Comparison of ENCODE assay signal across 11 cellular contexts in genomic region chr11:63491240-63491587, GRCh38. TPM values are rescaled to one million over a fixed set of nuclear protein-coding genes. Genes with fewer than 3 reads are reported as not detected.
DNase-seq lines count a peak whose midpoint lies in the region; ATAC-seq and TF ChIP-seq lines count a peak whose summit lies in the region.
"Had no signal": no experiment of that assay in that cellular context is flagged by ENCODE, and none has a peak within 500 bp of the region (broad histone marks: within the 10 kb centered on the region; RNA-seq: fewer than 3 reads in every experiment).

No MANE protein-coding gene starts in this region.

- H3K27ac Mint-ChIP-seq in activated CD4-positive, alpha-beta T cell treated with anti-CD3 and anti-CD28 coated beads, Interleukin-2, amount 10 ng/mL, durations not matched to agents 24 days and 14 days = no peak overlapping the region

- H3K27me3 ChIP-seq in mesendoderm (ENCODE audit: insufficient read depth, low read length, poor library complexity) (no peaks in the 10 kb centered on the region), thoracic aorta (replicated peaks; ENCODE audit: insufficient read depth) (no peaks in the 10 kb centered on the region)

- H3K18ac ChIP-seq in mesendoderm (ENCODE audit: low read length) = peak overlapping the region; percentile 94

- H2BK5ac ChIP-seq in mesendoderm (ENCODE audit: low read length) = peak overlapping the region; percentile 56

- ATAC-seq in thoracic aorta (ENCODE audit: insufficient number of reproducible peaks, low FRiP score, low read depth) (no peak), HG02852 (IDR thresholded peaks at IDR 0.05; ENCODE audit: unreplicated experiment) (no peak), HG03175 (IDR thresholded peaks at IDR 0.05; ENCODE audit: unreplicated experiment) (no peak)

- H3K9me3 ChIP-seq in thoracic aorta = no peaks in the 10 kb centered on the region

- H3K27ac ChIP-seq in coronary artery (peak overlapping the region in 1 of 2 donors; percentile 56), mesendoderm (ENCODE audit: low read depth, low read length) (peak overlapping the region; percentile 93), thoracic aorta (peak overlapping the region in 1 of 2 donors; percentile 56)
- H3K27ac ChIP-seq: SK-N-MC had no signal

- H3K4me1 ChIP-seq in mesendoderm (ENCODE audit: control insufficient read depth, low read depth, low read length) (no peaks in the 10 kb centered on the region), thoracic aorta (ENCODE audit: control insufficient read depth in 1 of 2, low read depth in 2 of 2) (peaks cover 6 to 13% of the 10 kb centered on the region in 2 donors)

- intact Hi-C loops in activated CD4-positive, alpha-beta T cell treated with anti-CD3 and anti-CD28 coated beads, Interleukin-2, amount 10 ng/mL, durations not matched to agents 24 days and 14 days (cut with micrococcal nuclease) = no loop called here

- peaks cover 68% of the 10 kb centered on the region for H3K27me3 Mint-ChIP-seq in activated CD4-positive, alpha-beta T cell treated with anti-CD3 and anti-CD28 coated beads, Interleukin-2, amount 10 ng/mL, durations not matched to agents 24 days and 14 days

- no peaks in the 10 kb centered on the region for H3K36me3 Mint-ChIP-seq in activated CD4-positive, alpha-beta T cell treated with anti-CD3 and anti-CD28 coated beads, Interleukin-2, amount 10 ng/mL, durations not matched to agents 24 days and 14 days (ENCODE audit: low read depth)

- H3K36me3 ChIP-seq in mesendoderm (ENCODE audit: control insufficient read depth, insufficient read depth, low read length) = no peaks in the 10 kb centered on the region
- H3K36me3 ChIP-seq in thoracic aorta = no peaks in the 10 kb centered on the region

- no peak for DNase-seq in activated CD4-positive, alpha-beta T cell treated with anti-CD3 and anti-CD28 coated beads, Interleukin-2, amount 10 ng/mL, durations not matched to agents 24 days and 14 days
- DNase-seq in activated CD4-positive, alpha-beta T cell treated with anti-CD3 and anti-CD28 coated beads, Interleukin-2, amount 50 U/mL, for 48 hours = no peak
- DNase-seq in coronary artery (ENCODE audit: low spot score) = no peak
- peak; percentile 54 for DNase-seq in mesendoderm
- DNase-seq in thoracic aorta (ENCODE audit: low spot score) = no peak
- DNase-seq in NCI-H2171 treated with DMSO at 0.1 percent for 48 hours (lab: John Stamatoyannopoulos, UW) = no peak

- H3K4me1 Mint-ChIP-seq in activated CD4-positive, alpha-beta T cell treated with anti-CD3 and anti-CD28 coated beads, Interleukin-2, amount 10 ng/mL, durations not matched to agents 24 days and 14 days = peaks cover 6% of the 10 kb centered on the region

- WGBS in mesendoderm (ENCODE audit: extremely low coverage, insufficient coverage, low lambda C conversion rate) = no CpG with 5 or more reads among the region's 13 CpGs

- H3K4me3 Mint-ChIP-seq in activated CD4-positive, alpha-beta T cell treated with anti-CD3 and anti-CD28 coated beads, Interleukin-2, amount 10 ng/mL, durations not matched to agents 24 days and 14 days = peak overlapping the region; percentile 80

- H3K56ac ChIP-seq in mesendoderm (ENCODE audit: low read length) = peak overlapping the region; percentile 86

- peak overlapping the region; percentile 97 for H3K4ac ChIP-seq in mesendoderm (ENCODE audit: low read depth, low read length)

- TF ChIP-seq CTCF in coronary artery (IDR thresholded peaks at IDR 0.05) (no peak), thoracic aorta (IDR thresholded peaks at IDR 0.05) (no peak)

- no peak overlapping the region for H2BK15ac ChIP-seq in mesendoderm (replicated peaks; ENCODE audit: low read depth)

- peak overlapping the region; percentile 51 for H2BK120ac ChIP-seq in mesendoderm (ENCODE audit: low read depth, low read length)

- H4K8ac ChIP-seq in mesendoderm (ENCODE audit: low read depth, low read length) = peak overlapping the region; percentile 94

- H3K79me2 ChIP-seq in mesendoderm (ENCODE audit: control insufficient read depth, insufficient read depth, low read length) = no peaks in the 10 kb centered on the region

- peak overlapping the region; percentile 84 for H3K9ac ChIP-seq in mesendoderm (ENCODE audit: low read length)

- no peaks in the 10 kb centered on the region for H3K9me3 Mint-ChIP-seq in activated CD4-positive, alpha-beta T cell treated with anti-CD3 and anti-CD28 coated beads, Interleukin-2, amount 10 ng/mL, durations not matched to agents 24 days and 14 days

- H3K4me3 ChIP-seq in coronary artery (peak overlapping the region; percentile 71), mesendoderm (ENCODE audit: low read length) (peak overlapping the region; percentile 15), thoracic aorta (peak overlapping the region; percentile 76)
- H3K4me3 ChIP-seq: SK-N-MC had no signal

- peak overlapping the region; percentile 60 for H3K4me2 ChIP-seq in mesendoderm (ENCODE audit: low read length)

- no peak overlapping the region for H4K5ac ChIP-seq in mesendoderm (ENCODE audit: low read length)

- H2AK5ac ChIP-seq in mesendoderm (ENCODE audit: low read length) = no peak overlapping the region

- no peak overlapping the region for H3K23ac ChIP-seq in mesendoderm (ENCODE audit: low read length)

- H3K79me1 ChIP-seq in mesendoderm (ENCODE audit: low read length) = no peaks in the 10 kb centered on the region

RNA-seq across cellular contexts. Expression of gene PLAAT5, which starts 0.2 kb away (rescaled TPM):
- not detected in 2 replicates for total RNA-seq in activated CD4-positive, alpha-beta T cell treated with anti-CD3 and anti-CD28 coated beads, Interleukin-2, amount 10 ng/mL, durations not matched to agents 24 days and 14 days
- 5.4 TPM for polyA plus RNA-seq in mesendoderm (2013, experiment 1 of 2)
- polyA plus RNA-seq in mesendoderm (2013, experiment 2 of 2) = 5.7 TPM
- 1 to 10 TPM in 1 of 2 donors, under 1 TPM in 1; 0.49 to 1.8 TPM for total RNA-seq in thoracic aorta
- total RNA-seq: HT1080 had no signal
- polyA plus RNA-seq: AG04450 had no signal

RNA-seq across cellular contexts. Expression of gene LGALS12, which starts 14.7 kb away (rescaled TPM):
- total RNA-seq in activated CD4-positive, alpha-beta T cell treated with anti-CD3 and anti-CD28 coated beads, Interleukin-2, amount 10 ng/mL, durations not matched to agents 24 days and 14 days = not detected in 2 replicates
- 2.7 TPM for polyA plus RNA-seq in mesendoderm (2013, experiment 1 of 2)
- polyA plus RNA-seq in mesendoderm (2013, experiment 2 of 2) = 2.6 TPM
- under 1 TPM in 1 of 2 donors, not detected in 1; 0.54 TPM for total RNA-seq in thoracic aorta
- total RNA-seq: HT1080 had no signal
- polyA plus RNA-seq: AG04450 had no signal

RNA-seq across cellular contexts. Expression of gene PLAAT4, which starts 45.4 kb away (rescaled TPM):
- 12.2 and 14.7 TPM in 2 replicates for total RNA-seq in activated CD4-positive, alpha-beta T cell treated with anti-CD3 and anti-CD28 coated beads, Interleukin-2, amount 10 ng/mL, durations not matched to agents 24 days and 14 days
- polyA plus RNA-seq in mesendoderm (2013, experiment 1 of 2) = 0.39 TPM
- polyA plus RNA-seq in mesendoderm (2013, experiment 2 of 2) = 0.38 TPM
- total RNA-seq in thoracic aorta = 10 to 100 TPM; 19.2 to 20.4 TPM

Comparison
In these comparisons a context has a peak if more than half of its experiments do, and no peak if none do; other contexts are left out.
1. H3K4me3 ChIP-seq: peak in every context shown above with its lines; median percentile 76 in thoracic aorta; 71 in coronary artery; 15 in mesendoderm.